ENCODE assay signal across 5 cellular contexts in the genomic region with DNA sequence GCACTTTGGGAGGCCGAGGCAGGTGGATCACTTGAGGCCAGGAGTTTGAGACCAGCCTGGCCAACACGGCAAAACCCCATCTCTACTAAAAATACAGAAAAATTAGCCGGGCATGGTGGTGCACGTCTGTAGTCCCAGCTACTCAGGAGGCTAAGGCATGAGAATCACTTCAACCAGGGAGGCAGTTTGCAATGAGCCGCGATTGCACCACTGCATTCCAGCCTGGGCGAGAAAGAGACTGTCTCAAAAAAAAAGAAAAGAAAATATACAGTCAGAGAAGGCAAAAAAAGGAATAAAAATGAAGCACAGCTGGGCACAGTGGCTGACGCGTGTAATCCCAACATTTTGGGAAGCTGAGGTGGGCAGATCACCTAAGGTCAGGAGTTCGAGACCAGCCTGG. TPM values are rescaled to one million over a fixed set of nuclear protein-coding genes. Genes with fewer than 3 reads are reported as not detected.
"Had no signal": no experiment of that assay in that cellular context is flagged by ENCODE, and none has a peak within 500 bp of the region (broad histone marks: within the 10 kb centered on the region; RNA-seq: fewer than 3 reads in every experiment).

No MANE protein-coding gene starts in this region.

RNA-seq across cellular contexts. Expression of a gene that starts 7.3 kb away (rescaled TPM):
- total RNA-seq: esophagus mucosa, foreskin keratinocyte, frontal cortex, gastrocnemius medialis had no signal
- polyA plus RNA-seq: esophagus had no signal
